25 cellular contexts compared by ENCODE assay signal in the genomic region with DNA sequence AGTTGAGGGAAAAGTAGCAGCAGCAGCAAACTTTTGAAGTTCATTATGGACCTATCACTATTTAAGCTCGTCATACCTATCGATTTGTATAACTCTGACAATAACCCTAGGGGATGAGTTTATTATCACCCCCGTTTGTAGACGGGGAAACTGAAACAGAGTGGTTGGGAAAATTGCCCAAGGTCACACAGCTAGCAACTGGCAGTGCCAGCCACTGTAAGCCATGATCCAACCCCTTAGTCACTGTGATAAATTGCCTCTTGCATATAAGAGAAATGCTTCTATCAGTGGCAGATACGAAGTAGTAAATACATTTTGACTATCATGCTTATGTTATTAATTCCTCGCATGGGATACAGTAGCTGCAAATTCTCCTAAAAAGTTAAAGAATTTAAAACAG.
"Had no signal": no experiment of that assay in that cellular context is flagged by ENCODE, and none has a peak within 500 bp of the region (broad histone marks: within the 10 kb centered on the region; RNA-seq: fewer than 3 reads in every experiment).

No MANE protein-coding gene starts in this region.

- H3K27me3 ChIP-seq: dorsolateral prefrontal cortex, esophagus muscularis mucosa, foreskin keratinocyte, gastroesophageal sphincter, heart left ventricle, left lung, neural progenitor cell, sigmoid colon, spleen, transverse colon, upper lobe of right lung, uterus had no signal

- ATAC-seq: foreskin keratinocyte; gastroesophageal sphincter; heart left ventricle; left cardiac atrium; mucosa of descending colon; naive thymus-derived CD4-positive, alpha-beta T cell; psoas muscle; right cardiac atrium; stimulated activated memory B cell treated with anti-CD40 and anti-IgM and Interleukin-4, amounts not matched to agents 10 μg/mL and 1 μg/mL and 100 μg/mL, for 72 hours; stimulated activated naive CD8-positive, alpha-beta T cell treated with anti-CD3 and anti-CD28 coated beads, Interleukin-15, Interleukin-2, amounts not matched to agents 100 U/mL and 50 U/mL, for 24 hours; upper lobe of right lung had no signal

- H3K4me3 Mint-ChIP-seq: mesothelial cell of epicardium; naive thymus-derived CD4-positive, alpha-beta T cell; nephron; neural progenitor cell; stimulated activated memory B cell treated with anti-CD40 and anti-IgM and Interleukin-4, amounts not matched to agents 10 μg/mL and 1 μg/mL and 100 μg/mL, for 72 hours had no signal

- H3K4me1 ChIP-seq: esophagus muscularis mucosa, foreskin keratinocyte, gastroesophageal sphincter, heart left ventricle, psoas muscle, spleen, uterus had no signal

- H3K4me1 Mint-ChIP-seq: naive thymus-derived CD4-positive, alpha-beta T cell; stimulated activated memory B cell treated with anti-CD40 and anti-IgM and Interleukin-4, amounts not matched to agents 10 μg/mL and 1 μg/mL and 100 μg/mL, for 72 hours had no signal

- H3K36me3 ChIP-seq: esophagus muscularis mucosa, gastroesophageal sphincter, heart left ventricle, left lung, neural progenitor cell, sigmoid colon, spleen, transverse colon, upper lobe of right lung, uterus had no signal

- H3K27ac Mint-ChIP-seq: naive thymus-derived CD4-positive, alpha-beta T cell; neural progenitor cell; stimulated activated memory B cell treated with anti-CD40 and anti-IgM and Interleukin-4, amounts not matched to agents 10 μg/mL and 1 μg/mL and 100 μg/mL, for 72 hours had no signal

- H3K9me3 ChIP-seq: esophagus muscularis mucosa, gastroesophageal sphincter, heart left ventricle, left lung, mucosa of descending colon, psoas muscle, sigmoid colon, spleen, transverse colon, upper lobe of right lung, uterus had no signal

- H3K27me3 Mint-ChIP-seq: stimulated activated memory B cell treated with anti-CD40 and anti-IgM and Interleukin-4, amounts not matched to agents 10 μg/mL and 1 μg/mL and 100 μg/mL, for 72 hours had no signal

- H3K27ac ChIP-seq: esophagus muscularis mucosa, foreskin keratinocyte, gastroesophageal sphincter, heart left ventricle, left lung, neural progenitor cell, psoas muscle, sigmoid colon, spleen, upper lobe of right lung, uterus had no signal

- H3K36me3 Mint-ChIP-seq: mesothelial cell of epicardium; naive thymus-derived CD4-positive, alpha-beta T cell; neural progenitor cell; stimulated activated memory B cell treated with anti-CD40 and anti-IgM and Interleukin-4, amounts not matched to agents 10 μg/mL and 1 μg/mL and 100 μg/mL, for 72 hours had no signal

- H3K9me3 Mint-ChIP-seq: mesothelial cell of epicardium; nephron; neural progenitor cell; stimulated activated memory B cell treated with anti-CD40 and anti-IgM and Interleukin-4, amounts not matched to agents 10 μg/mL and 1 μg/mL and 100 μg/mL, for 72 hours had no signal

- H3K4me3 ChIP-seq: dorsolateral prefrontal cortex, esophagus muscularis mucosa, gastroesophageal sphincter, heart left ventricle, left lung, mucosa of descending colon, neural progenitor cell, psoas muscle, sigmoid colon, spleen, transverse colon, upper lobe of right lung, uterus had no signal

- DNase-seq: dorsolateral prefrontal cortex; effector CD8-positive, alpha-beta T cell; foreskin keratinocyte; heart left ventricle; hippocampal formation; left cardiac atrium; left lung; mesenchymal stem cell; mucosa of descending colon; naive thymus-derived CD4-positive, alpha-beta T cell; psoas muscle; right cardiac atrium; sigmoid colon; spleen; stimulated activated CD4-positive, alpha-beta T cell treated with anti-CD3 and anti-CD28 coated beads, Interleukin-4, amount 100 ng/mL, for 4 hours; stimulated activated naive CD8-positive, alpha-beta T cell treated with anti-CD3 and anti-CD28 coated beads, Interleukin-15, Interleukin-2, amounts not matched to agents 100 U/mL and 50 U/mL, for 24 hours; transverse colon; upper lobe of right lung; uterus had no signal
